Comparison of ENCODE assay signal across 18 cellular contexts in the genomic region with DNA sequence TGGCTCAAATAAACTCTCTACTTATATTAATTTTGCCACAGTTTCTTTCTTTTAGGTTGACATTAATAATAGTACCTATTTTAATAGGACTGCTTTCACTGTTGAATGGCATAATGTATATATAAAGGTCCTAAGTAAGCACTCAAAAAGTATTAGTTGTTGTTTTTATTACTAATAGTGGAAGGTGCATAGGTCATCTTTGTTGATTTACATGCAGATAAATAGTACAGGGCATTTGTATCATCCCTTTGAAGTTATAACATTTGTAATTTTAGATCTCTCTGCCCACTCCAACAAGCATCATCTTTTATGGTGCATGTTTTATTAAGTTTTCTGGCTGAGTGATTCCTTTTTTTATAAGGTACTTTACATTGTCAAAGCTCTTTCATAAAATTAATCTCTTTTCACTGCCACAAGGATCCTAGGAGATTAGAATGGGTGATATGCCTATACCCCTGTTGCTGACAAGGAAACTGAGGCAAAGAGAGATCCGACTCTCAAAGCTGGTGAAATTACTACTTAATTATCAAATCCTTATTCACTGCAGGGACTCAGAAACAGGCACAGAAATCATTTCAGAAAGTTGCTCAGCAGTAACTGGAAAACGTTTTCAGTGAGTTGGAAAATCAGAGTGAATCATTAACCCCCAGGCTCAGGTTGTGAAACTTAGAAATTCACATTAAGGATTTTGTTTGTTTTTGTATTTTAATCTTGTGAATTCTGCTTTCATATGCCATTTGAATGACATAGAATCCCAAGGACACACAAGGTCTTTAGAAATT.
A peak's percentile ranks its signal among the peaks of the same experiment; 100 is the strongest.
DNase-seq lines count a peak whose midpoint lies in the region; ATAC-seq and TF ChIP-seq lines count a peak whose summit lies in the region.
"Had no signal": no experiment of that assay in that cellular context is flagged by ENCODE, and none has a peak within 500 bp of the region (broad histone marks: within the 10 kb centered on the region; RNA-seq: fewer than 3 reads in every experiment).

No MANE protein-coding gene starts in this region.

- H3K27ac ChIP-seq in mammary epithelial cell (ENCODE audit: insufficient read depth, low read depth, low read length), result no peak overlapping the region
- peak overlapping the region; percentile 33 for H3K27ac ChIP-seq in smooth muscle cell (ENCODE audit: low read depth)
- H3K27ac ChIP-seq: ascending aorta, psoas muscle, spleen, suprapubic skin had no signal

- no peaks in the 10 kb centered on the region for H4K20me1 ChIP-seq in mammary epithelial cell (ENCODE audit: insufficient read depth, low read length)
- H4K20me1 ChIP-seq in smooth muscle cell (ENCODE audit: low read depth), result no peaks in the 10 kb centered on the region

- no peaks in the 10 kb centered on the region for H3K36me3 Mint-ChIP-seq in activated T-cell treated with anti-CD3 and anti-CD28 coated beads, Interleukin-2, amount 50 U/mL, for 72 hours (ENCODE audit: insufficient read depth in 2 of 2)
- H3K36me3 Mint-ChIP-seq: naive thymus-derived CD8-positive, alpha-beta T cell; T-cell had no signal

- intact Hi-C loops in mammary epithelial cell (cut with micrococcal nuclease), result loop anchor here (1.0 kb wide), 1 partner anchor 70 kb away; no protein-coding TSS in a partner anchor

- H3K9me3 Mint-ChIP-seq in activated T-cell treated with anti-CD3 and anti-CD28 coated beads, Interleukin-2, amount 50 U/mL, for 72 hours, result no peaks in the 10 kb centered on the region
- H3K9me3 Mint-ChIP-seq: naive thymus-derived CD8-positive, alpha-beta T cell; T-cell had no signal

- TF ChIP-seq CTCF in mammary epithelial cell (conservative IDR thresholded peaks at IDR 0.05 in 1 of 2, IDR thresholded peaks at IDR 0.05 in 1 of 2; ENCODE audit: extremely low read depth in 1 of 2, insufficient read depth in 1 of 2, low read depth in 1 of 2, low read length in 2 of 2), result no peak
- no peak for TF ChIP-seq CTCF in smooth muscle cell (IDR thresholded peaks at IDR 0.05; ENCODE audit: borderline replicate concordance, insufficient read depth, poor library complexity, severe bottlenecking)

- H2AFZ ChIP-seq in mammary epithelial cell (ENCODE audit: low read depth, low read length) (no peak overlapping the region), smooth muscle cell (ENCODE audit: low read depth) (no peak overlapping the region)

- peaks cover 12% of the 10 kb centered on the region for H3K4me1 ChIP-seq in mammary epithelial cell (ENCODE audit: insufficient read depth, low read length)
- H3K4me1 ChIP-seq in smooth muscle cell (ENCODE audit: low read depth), result no peaks in the 10 kb centered on the region
- H3K4me1 ChIP-seq: ascending aorta, BE2C, psoas muscle, spleen, suprapubic skin had no signal

- H3K36me3 ChIP-seq in mammary epithelial cell (ENCODE audit: insufficient read depth, low read length), result no peaks in the 10 kb centered on the region
- H3K36me3 ChIP-seq in smooth muscle cell (ENCODE audit: low read depth), result no peaks in the 10 kb centered on the region
- H3K36me3 ChIP-seq: ascending aorta, BE2C, spleen, suprapubic skin had no signal

- dilution Hi-C loops in mammary epithelial cell (cut with HindIII; ENCODE audit: low sequenced_read_pairs), result no loop called here

- no peaks in the 10 kb centered on the region for H3K4me1 Mint-ChIP-seq in activated T-cell treated with anti-CD3 and anti-CD28 coated beads, Interleukin-2, amount 50 U/mL, for 72 hours (ENCODE audit: low read depth)
- H3K4me1 Mint-ChIP-seq: naive thymus-derived CD8-positive, alpha-beta T cell; T-cell had no signal

- in situ Hi-C loops in mammary epithelial cell (cut with MboI; ENCODE audit: low sequenced_read_pairs in 2 of 2), result no loop called here

- H3K9me3 ChIP-seq in mammary epithelial cell (replicated peaks; ENCODE audit: insufficient read depth, low read length), result no peaks in the 10 kb centered on the region
- H3K9me3 ChIP-seq in smooth muscle cell (replicated peaks; ENCODE audit: low read depth), result no peaks in the 10 kb centered on the region
- H3K9me3 ChIP-seq: ascending aorta, BE2C, psoas muscle, spleen, suprapubic skin had no signal

- H3K79me2 ChIP-seq in mammary epithelial cell (ENCODE audit: insufficient read depth, low read length) (no peaks in the 10 kb centered on the region), smooth muscle cell (ENCODE audit: low read depth) (no peaks in the 10 kb centered on the region)

- no peak overlapping the region for H3K4me3 ChIP-seq in mammary epithelial cell (replicated peaks in 1 of 3; ENCODE audit: insufficient read depth in 1 of 3, low read depth in 2 of 3, low read length in 3 of 3)
- no peak overlapping the region for H3K4me3 ChIP-seq in smooth muscle cell
- H3K4me3 ChIP-seq: ascending aorta, lung, psoas muscle, spleen, suprapubic skin had no signal

- 34% methylated on average over 2 of the region's 2 CpGs for WGBS in mammary epithelial cell (ENCODE audit: low coverage, missing lambda C conversion rate)
- WGBS in smooth muscle cell (ENCODE audit: low lambda C conversion rate), result 25% methylated on average over 2 of the region's 2 CpGs

- no peak for ATAC-seq in activated T-cell treated with anti-CD3 and anti-CD28 coated beads, Interleukin-2, amount 50 U/mL, for 72 hours (replicated peaks in 1 of 2)
- ATAC-seq in activated CD4-positive, CD25-positive, alpha-beta regulatory T cell treated with anti-CD3 and anti-CD28 coated beads, Interleukin-2, amount 50 U/mL, for 24 hours, result no peak
- ATAC-seq: naive thymus-derived CD8-positive, alpha-beta T cell; psoas muscle; T-cell had no signal

- H3K27me3 ChIP-seq in mammary epithelial cell (ENCODE audit: insufficient read depth, low read length) (no peaks in the 10 kb centered on the region), smooth muscle cell (ENCODE audit: low read depth) (no peaks in the 10 kb centered on the region)
- H3K27me3 ChIP-seq: ascending aorta, BE2C, spleen, suprapubic skin had no signal

- H3K9ac ChIP-seq in mammary epithelial cell (ENCODE audit: insufficient read depth, low read length) (no peak overlapping the region), smooth muscle cell (ENCODE audit: low read depth) (no peak overlapping the region)

- H3K4me2 ChIP-seq in mammary epithelial cell (ENCODE audit: insufficient read depth, low read depth, low read length), result peak overlapping the region; percentile 38
- H3K4me2 ChIP-seq in smooth muscle cell, result no peak overlapping the region

- H3K27me3 Mint-ChIP-seq in activated T-cell treated with anti-CD3 and anti-CD28 coated beads, Interleukin-2, amount 50 U/mL, for 72 hours (ENCODE audit: low read depth), result peaks cover 18% of the 10 kb centered on the region

- no TSS peak for BruUV-seq in mammary epithelial cell (replicated peaks; lab: Mats Ljungman, UMichigan)

- no peak overlapping the region for H3K27ac Mint-ChIP-seq in activated T-cell treated with anti-CD3 and anti-CD28 coated beads, Interleukin-2, amount 50 U/mL, for 72 hours
- H3K27ac Mint-ChIP-seq: naive thymus-derived CD8-positive, alpha-beta T cell; T-cell had no signal

- no peak overlapping the region for H3K4me3 Mint-ChIP-seq in activated T-cell treated with anti-CD3 and anti-CD28 coated beads, Interleukin-2, amount 50 U/mL, for 72 hours
- H3K4me3 Mint-ChIP-seq: naive thymus-derived CD8-positive, alpha-beta T cell; T-cell had no signal

- DNase-seq in M059J (ENCODE audit: low read depth) (peak; percentile 47), mammary epithelial cell (peak; percentile 45), kidney glomerular epithelial cell (lab: John Stamatoyannopoulos, UW) (peak; percentile 84), smooth muscle cell (lab: John Stamatoyannopoulos, UW; ENCODE audit: unreplicated experiment) (no peak), NCI-H510A treated with DMSO at 0.1 percent for 48 hours (lab: John Stamatoyannopoulos, UW) (no peak)
- no peak for DNase-seq in activated T-cell treated with anti-CD3 and anti-CD28 coated beads, Interleukin-2, amount 50 U/mL, for 72 hours
- DNase-seq: activated naive CD4-positive, alpha-beta T cell treated with Interleukin-2 at 50 U/mL for 16 hours; BE2C; naive thymus-derived CD8-positive, alpha-beta T cell; NCI-H1694; psoas muscle; Right ventricle myocardium superior; spleen; T-cell had no signal

- CTCF ChIA-PET in mammary epithelial cell (lab: Charles Lee; ENCODE audit: low non-redundant PET), result interaction anchor here (0.5 kb wide), 1 partner anchor 528 kb away, joined by 3 read pairs; no protein-coding TSS in a partner anchor

- no peaks in the 10 kb centered on the region for H3F3A ChIP-seq in smooth muscle cell (ENCODE audit: low read depth)

Comparison
In these comparisons a context has a peak if more than half of its experiments do, and no peak if none do; other contexts are left out.
1. DNase-seq: peak in M059J (single experiment), mammary epithelial cell (single experiment) and kidney glomerular epithelial cell (single experiment); none in smooth muscle cell (single experiment), NCI-H510A treated with DMSO at 0.1 percent for 48 hours (single experiment) and activated T-cell treated with anti-CD3 and anti-CD28 coated beads, Interleukin-2, amount 50 U/mL, for 72 hours (0 of 2).